1 cellular context compared by ENCODE assay signal in genomic region chr2:12705230-12705629, GRCh38.
TF ChIP-seq lines count a peak whose summit lies in the region.

No MANE protein-coding gene starts in this region.

TF ChIP-seq in SK-N-SH treated with all-trans-retinoic acid at 6 μM for 48 hours, 23 proteins besides CTCF, POLR2A, EP300 and RAD21 (continued from another document):
- TF ChIP-seq ZFP30 (CRISPR knock-in tag; IDR thresholded peaks at IDR 0.05) (no peak), SNAI2 (CRISPR knock-in tag; IDR thresholded peaks at IDR 0.05) (no peak), PPARA (CRISPR knock-in tag; IDR thresholded peaks at IDR 0.05; ENCODE audit: borderline replicate concordance) (no peak), ISL1 (CRISPR knock-in tag; IDR thresholded peaks at IDR 0.05) (no peak), RARB (CRISPR knock-in tag; IDR thresholded peaks at IDR 0.05) (no peak)
- TF ChIP-seq, protein P1, sequence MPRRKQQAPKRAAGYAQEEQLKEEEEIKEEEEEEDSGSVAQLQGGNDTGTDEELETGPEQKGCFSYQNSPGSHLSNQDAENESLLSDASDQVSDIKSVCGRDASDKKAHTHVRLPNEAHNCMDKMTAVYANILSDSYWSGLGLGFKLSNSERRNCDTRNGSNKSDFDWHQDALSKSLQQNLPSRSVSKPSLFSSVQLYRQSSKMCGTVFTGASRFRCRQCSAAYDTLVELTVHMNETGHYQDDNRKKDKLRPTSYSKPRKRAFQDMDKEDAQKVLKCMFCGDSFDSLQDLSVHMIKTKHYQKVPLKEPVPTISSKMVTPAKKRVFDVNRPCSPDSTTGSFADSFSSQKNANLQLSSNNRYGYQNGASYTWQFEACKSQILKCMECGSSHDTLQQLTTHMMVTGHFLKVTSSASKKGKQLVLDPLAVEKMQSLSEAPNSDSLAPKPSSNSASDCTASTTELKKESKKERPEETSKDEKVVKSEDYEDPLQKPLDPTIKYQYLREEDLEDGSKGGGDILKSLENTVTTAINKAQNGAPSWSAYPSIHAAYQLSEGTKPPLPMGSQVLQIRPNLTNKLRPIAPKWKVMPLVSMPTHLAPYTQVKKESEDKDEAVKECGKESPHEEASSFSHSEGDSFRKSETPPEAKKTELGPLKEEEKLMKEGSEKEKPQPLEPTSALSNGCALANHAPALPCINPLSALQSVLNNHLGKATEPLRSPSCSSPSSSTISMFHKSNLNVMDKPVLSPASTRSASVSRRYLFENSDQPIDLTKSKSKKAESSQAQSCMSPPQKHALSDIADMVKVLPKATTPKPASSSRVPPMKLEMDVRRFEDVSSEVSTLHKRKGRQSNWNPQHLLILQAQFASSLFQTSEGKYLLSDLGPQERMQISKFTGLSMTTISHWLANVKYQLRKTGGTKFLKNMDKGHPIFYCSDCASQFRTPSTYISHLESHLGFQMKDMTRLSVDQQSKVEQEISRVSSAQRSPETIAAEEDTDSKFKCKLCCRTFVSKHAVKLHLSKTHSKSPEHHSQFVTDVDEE (CRISPR knock-in tag; IDR thresholded peaks at IDR 0.05), result no peak
- TF ChIP-seq, protein P2, sequence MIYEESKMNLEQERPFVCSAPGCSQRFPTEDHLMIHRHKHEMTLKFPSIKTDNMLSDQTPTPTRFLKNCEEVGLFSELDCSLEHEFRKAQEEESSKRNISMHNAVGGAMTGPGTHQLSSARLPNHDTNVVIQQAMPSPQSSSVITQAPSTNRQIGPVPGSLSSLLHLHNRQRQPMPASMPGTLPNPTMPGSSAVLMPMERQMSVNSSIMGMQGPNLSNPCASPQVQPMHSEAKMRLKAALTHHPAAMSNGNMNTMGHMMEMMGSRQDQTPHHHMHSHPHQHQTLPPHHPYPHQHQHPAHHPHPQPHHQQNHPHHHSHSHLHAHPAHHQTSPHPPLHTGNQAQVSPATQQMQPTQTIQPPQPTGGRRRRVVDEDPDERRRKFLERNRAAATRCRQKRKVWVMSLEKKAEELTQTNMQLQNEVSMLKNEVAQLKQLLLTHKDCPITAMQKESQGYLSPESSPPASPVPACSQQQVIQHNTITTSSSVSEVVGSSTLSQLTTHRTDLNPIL (CRISPR knock-in tag; IDR thresholded peaks at IDR 0.05; ENCODE audit: low read depth), result no peak
TF ChIP-seq in SK-N-SH treated with all-trans-retinoic acid at 6 μM for 48 hours: peak in this region for 0.
